In genomic region chr7:106083717-106084116, GRCh38 we compare ENCODE assay signal across 1 cellular context.
TF ChIP-seq lines count a peak whose summit lies in the region.

No MANE protein-coding gene starts in this region.

TF ChIP-seq in K562, 482 proteins besides CTCF, POLR2A, EP300 and RAD21:
- TF ChIP-seq ARID1B (IDR thresholded peaks at IDR 0.05) (no peak), PML (IDR thresholded peaks at IDR 0.05; ENCODE audit: low read length) (no peak), HCFC1 (IDR thresholded peaks at IDR 0.05; ENCODE audit: low read depth, low read length) (no peak), ZNF133 (CRISPR knock-in tag; IDR thresholded peaks at IDR 0.05) (no peak), CHD4 (IDR thresholded peaks at IDR 0.05; ENCODE audit: insufficient read depth, insufficient replicate concordance, low read depth, low read length, poor library complexity, severe bottlenecking) (no peak), RBM39 (optimal IDR thresholded peaks at IDR 0.05; ENCODE audit: low read depth, low read length) (no peak), HDAC2 (IDR thresholded peaks at IDR 0.05) (no peak)
- TF ChIP-seq, protein P1, sequence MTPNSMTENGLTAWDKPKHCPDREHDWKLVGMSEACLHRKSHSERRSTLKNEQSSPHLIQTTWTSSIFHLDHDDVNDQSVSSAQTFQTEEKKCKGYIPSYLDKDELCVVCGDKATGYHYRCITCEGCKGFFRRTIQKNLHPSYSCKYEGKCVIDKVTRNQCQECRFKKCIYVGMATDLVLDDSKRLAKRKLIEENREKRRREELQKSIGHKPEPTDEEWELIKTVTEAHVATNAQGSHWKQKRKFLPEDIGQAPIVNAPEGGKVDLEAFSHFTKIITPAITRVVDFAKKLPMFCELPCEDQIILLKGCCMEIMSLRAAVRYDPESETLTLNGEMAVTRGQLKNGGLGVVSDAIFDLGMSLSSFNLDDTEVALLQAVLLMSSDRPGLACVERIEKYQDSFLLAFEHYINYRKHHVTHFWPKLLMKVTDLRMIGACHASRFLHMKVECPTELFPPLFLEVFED (CRISPR knock-in tag; conservative IDR thresholded peaks at IDR 0.05): no peak
